Comparison of ENCODE assay signal across 1 cellular context in the genomic region with DNA sequence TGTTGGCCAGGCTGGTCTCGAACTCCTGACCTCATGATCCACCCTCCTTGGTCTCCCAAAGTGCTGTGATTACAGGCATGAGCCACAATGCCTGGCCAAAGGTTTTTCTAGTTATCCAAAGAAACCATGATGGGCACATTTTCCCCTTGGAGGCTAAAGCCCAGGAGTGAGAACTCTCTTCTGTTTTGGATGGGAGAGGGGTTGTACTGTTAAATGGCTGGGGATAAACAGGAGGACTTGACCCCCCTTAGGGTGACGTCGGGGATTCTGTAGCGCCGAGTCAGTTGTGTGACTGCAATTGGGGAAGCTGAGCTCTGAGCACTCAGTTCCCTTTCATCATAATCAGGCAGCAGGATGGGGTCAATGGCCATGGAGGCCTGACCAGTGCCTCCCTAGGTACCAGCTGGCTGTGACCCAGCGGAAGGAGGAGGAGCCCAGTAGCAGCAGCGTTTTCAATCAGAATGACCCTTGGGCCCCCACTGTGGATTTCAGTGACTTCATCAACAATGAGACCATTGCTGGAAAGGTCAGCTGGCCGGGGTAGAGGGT.
A peak's percentile ranks its signal among the peaks of the same experiment; 100 is the strongest.
TF ChIP-seq lines count a peak whose summit lies in the region.

No MANE protein-coding gene starts in this region.

TF ChIP-seq in HepG2, 621 proteins besides CTCF, POLR2A, EP300 and RAD21 (continued from another document and continues in another):
- TF ChIP-seq ZNF761 (CRISPR knock-in tag; conservative IDR thresholded peaks at IDR 0.05) = 0 out of 2 replicates have a peak, but pooled peaks have one; percentile 13
- TF ChIP-seq TARDBP (CRISPR knock-in tag; IDR thresholded peaks at IDR 0.05) = peak; percentile 80
- TF ChIP-seq ZNF772 (CRISPR knock-in tag; IDR thresholded peaks at IDR 0.05) = peak; percentile 56; the same call in 1 of the 2 replicates
- TF ChIP-seq, protein P1, sequence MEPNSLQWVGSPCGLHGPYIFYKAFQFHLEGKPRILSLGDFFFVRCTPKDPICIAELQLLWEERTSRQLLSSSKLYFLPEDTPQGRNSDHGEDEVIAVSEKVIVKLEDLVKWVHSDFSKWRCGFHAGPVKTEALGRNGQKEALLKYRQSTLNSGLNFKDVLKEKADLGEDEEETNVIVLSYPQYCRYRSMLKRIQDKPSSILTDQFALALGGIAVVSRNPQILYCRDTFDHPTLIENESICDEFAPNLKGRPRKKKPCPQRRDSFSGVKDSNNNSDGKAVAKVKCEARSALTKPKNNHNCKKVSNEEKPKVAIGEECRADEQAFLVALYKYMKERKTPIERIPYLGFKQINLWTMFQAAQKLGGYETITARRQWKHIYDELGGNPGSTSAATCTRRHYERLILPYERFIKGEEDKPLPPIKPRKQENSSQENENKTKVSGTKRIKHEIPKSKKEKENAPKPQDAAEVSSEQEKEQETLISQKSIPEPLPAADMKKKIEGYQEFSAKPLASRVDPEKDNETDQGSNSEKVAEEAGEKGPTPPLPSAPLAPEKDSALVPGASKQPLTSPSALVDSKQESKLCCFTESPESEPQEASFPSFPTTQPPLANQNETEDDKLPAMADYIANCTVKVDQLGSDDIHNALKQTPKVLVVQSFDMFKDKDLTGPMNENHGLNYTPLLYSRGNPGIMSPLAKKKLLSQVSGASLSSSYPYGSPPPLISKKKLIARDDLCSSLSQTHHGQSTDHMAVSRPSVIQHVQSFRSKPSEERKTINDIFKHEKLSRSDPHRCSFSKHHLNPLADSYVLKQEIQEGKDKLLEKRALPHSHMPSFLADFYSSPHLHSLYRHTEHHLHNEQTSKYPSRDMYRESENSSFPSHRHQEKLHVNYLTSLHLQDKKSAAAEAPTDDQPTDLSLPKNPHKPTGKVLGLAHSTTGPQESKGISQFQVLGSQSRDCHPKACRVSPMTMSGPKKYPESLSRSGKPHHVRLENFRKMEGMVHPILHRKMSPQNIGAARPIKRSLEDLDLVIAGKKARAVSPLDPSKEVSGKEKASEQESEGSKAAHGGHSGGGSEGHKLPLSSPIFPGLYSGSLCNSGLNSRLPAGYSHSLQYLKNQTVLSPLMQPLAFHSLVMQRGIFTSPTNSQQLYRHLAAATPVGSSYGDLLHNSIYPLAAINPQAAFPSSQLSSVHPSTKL (CRISPR knock-in tag; IDR thresholded peaks at IDR 0.05) = peak; percentile 71
- peak; percentile 66; the same call in 1 of the 2 replicates for TF ChIP-seq ADNP (CRISPR knock-in tag; IDR thresholded peaks at IDR 0.05)
- 0 out of 2 replicates have a peak, but pooled peaks have one; percentile 50 for TF ChIP-seq ISL2 (CRISPR knock-in tag; IDR thresholded peaks at IDR 0.05)
- peak; percentile 31; the same call in 1 of the 2 replicates for TF ChIP-seq IRF2 (CRISPR knock-in tag; IDR thresholded peaks at IDR 0.05)
- TF ChIP-seq EEA1 (CRISPR knock-in tag; IDR thresholded peaks at IDR 0.05; ENCODE audit: borderline replicate concordance) = no peak
- TF ChIP-seq HOXA3 (CRISPR knock-in tag; IDR thresholded peaks at IDR 0.05) = peak; percentile 76; the same call in 1 of the 2 replicates
- TF ChIP-seq, protein P2, sequence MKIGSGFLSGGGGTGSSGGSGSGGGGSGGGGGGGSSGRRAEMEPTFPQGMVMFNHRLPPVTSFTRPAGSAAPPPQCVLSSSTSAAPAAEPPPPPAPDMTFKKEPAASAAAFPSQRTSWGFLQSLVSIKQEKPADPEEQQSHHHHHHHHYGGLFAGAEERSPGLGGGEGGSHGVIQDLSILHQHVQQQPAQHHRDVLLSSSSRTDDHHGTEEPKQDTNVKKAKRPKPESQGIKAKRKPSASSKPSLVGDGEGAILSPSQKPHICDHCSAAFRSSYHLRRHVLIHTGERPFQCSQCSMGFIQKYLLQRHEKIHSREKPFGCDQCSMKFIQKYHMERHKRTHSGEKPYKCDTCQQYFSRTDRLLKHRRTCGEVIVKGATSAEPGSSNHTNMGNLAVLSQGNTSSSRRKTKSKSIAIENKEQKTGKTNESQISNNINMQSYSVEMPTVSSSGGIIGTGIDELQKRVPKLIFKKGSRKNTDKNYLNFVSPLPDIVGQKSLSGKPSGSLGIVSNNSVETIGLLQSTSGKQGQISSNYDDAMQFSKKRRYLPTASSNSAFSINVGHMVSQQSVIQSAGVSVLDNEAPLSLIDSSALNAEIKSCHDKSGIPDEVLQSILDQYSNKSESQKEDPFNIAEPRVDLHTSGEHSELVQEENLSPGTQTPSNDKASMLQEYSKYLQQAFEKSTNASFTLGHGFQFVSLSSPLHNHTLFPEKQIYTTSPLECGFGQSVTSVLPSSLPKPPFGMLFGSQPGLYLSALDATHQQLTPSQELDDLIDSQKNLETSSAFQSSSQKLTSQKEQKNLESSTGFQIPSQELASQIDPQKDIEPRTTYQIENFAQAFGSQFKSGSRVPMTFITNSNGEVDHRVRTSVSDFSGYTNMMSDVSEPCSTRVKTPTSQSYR (CRISPR knock-in tag; IDR thresholded peaks at IDR 0.05; ENCODE audit: borderline replicate concordance) = no peak
- TF ChIP-seq RBFOX2 (IDR thresholded peaks at IDR 0.05; ENCODE audit: low read depth, low read length) = no peak
- no peak for TF ChIP-seq HCFC1 (IDR thresholded peaks at IDR 0.05; ENCODE audit: low read depth, low read length)
- TF ChIP-seq TBX2 (CRISPR knock-in tag; IDR thresholded peaks at IDR 0.05; ENCODE audit: borderline replicate concordance) = peak; percentile 69
- TF ChIP-seq POLR2AphosphoS2 (IDR thresholded peaks at IDR 0.05; ENCODE audit: low read depth, low read length) = no peak
- TF ChIP-seq, protein P3, sequence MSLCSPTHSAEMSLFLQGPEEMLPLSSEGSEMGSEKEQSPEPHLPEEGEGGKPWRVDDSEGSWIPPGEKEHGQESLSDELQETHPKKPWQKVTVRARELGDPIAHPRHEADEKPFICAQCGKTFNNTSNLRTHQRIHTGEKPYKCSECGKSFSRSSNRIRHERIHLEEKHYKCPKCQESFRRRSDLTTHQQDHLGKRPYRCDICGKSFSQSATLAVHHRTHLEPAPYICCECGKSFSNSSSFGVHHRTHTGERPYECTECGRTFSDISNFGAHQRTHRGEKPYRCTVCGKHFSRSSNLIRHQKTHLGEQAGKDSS (CRISPR knock-in tag; IDR thresholded peaks at IDR 0.05; ENCODE audit: borderline replicate concordance, low read depth) = no peak; the same call in 1 of the 2 replicates
- TF ChIP-seq GFI1 (CRISPR knock-in tag; IDR thresholded peaks at IDR 0.05; ENCODE audit: borderline replicate concordance) = peak; percentile 85
- TF ChIP-seq, protein P4, sequence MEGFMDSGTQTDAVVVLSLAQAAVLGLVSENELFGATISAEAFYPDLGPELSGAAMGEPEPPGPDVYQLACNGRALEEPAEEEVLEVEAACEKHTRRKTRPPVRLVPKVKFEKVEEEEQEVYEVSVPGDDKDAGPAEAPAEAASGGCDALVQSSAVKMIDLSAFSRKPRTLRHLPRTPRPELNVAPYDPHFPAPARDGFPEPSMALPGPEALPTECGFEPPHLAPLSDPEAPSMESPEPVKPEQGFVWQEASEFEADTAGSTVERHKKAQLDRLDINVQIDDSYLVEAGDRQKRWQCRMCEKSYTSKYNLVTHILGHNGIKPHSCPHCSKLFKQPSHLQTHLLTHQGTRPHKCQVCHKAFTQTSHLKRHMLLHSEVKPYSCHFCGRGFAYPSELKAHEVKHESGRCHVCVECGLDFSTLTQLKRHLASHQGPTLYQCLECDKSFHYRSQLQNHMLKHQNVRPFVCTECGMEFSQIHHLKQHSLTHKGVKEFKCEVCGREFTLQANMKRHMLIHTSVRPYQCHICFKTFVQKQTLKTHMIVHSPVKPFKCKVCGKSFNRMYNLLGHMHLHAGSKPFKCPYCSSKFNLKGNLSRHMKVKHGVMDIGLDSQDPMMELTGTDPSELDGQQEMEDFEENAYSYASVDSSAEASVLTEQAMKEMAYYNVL (CRISPR knock-in tag; IDR thresholded peaks at IDR 0.05; ENCODE audit: borderline replicate concordance) = peak; percentile 66; the same call in 1 of the 2 replicates
- TF ChIP-seq NCOA1 (CRISPR knock-in tag; IDR thresholded peaks at IDR 0.05) = no peak
- TF ChIP-seq HDAC1 (CRISPR knock-in tag; IDR thresholded peaks at IDR 0.05) = peak; percentile 55; the same call in 1 of the 2 replicates
- TF ChIP-seq ZNF326 (CRISPR knock-in tag; IDR thresholded peaks at IDR 0.05; ENCODE audit: borderline replicate concordance) = no peak
- TF ChIP-seq, protein P5, sequence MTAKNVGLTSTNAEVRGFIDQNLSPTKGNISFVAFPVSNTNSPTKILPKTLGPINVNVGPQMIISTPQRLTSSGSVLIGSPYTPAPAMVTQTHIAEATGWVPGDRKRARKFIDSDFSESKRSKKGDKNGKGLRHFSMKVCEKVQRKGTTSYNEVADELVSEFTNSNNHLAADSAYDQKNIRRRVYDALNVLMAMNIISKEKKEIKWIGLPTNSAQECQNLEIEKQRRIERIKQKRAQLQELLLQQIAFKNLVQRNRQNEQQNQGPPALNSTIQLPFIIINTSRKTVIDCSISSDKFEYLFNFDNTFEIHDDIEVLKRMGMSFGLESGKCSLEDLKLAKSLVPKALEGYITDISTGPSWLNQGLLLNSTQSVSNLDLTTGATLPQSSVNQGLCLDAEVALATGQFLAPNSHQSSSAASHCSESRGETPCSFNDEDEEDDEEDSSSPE (CRISPR knock-in tag; IDR thresholded peaks at IDR 0.05) = peak; percentile 20; the same call in 1 of the 2 replicates
- TF ChIP-seq, protein P6, sequence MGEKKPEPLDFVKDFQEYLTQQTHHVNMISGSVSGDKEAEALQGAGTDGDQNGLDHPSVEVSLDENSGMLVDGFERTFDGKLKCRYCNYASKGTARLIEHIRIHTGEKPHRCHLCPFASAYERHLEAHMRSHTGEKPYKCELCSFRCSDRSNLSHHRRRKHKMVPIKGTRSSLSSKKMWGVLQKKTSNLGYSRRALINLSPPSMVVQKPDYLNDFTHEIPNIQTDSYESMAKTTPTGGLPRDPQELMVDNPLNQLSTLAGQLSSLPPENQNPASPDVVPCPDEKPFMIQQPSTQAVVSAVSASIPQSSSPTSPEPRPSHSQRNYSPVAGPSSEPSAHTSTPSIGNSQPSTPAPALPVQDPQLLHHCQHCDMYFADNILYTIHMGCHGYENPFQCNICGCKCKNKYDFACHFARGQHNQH (CRISPR knock-in tag; IDR thresholded peaks at IDR 0.05) = 0 out of 2 replicates have a peak, but pooled peaks have one; percentile 60
- TF ChIP-seq TOPORS (CRISPR knock-in tag; IDR thresholded peaks at IDR 0.05) = peak; percentile 72; the same call in 1 of the 2 replicates
- peak; percentile 90 for TF ChIP-seq NR2F6 (IDR thresholded peaks at IDR 0.05)
- TF ChIP-seq NR2F6 (CRISPR knock-in tag; IDR thresholded peaks at IDR 0.05) = peak; percentile 92
- TF ChIP-seq ZNF556 (CRISPR knock-in tag; IDR thresholded peaks at IDR 0.05; ENCODE audit: borderline replicate concordance) = no peak; the same call in 1 of the 2 replicates
- TF ChIP-seq REPIN1 (CRISPR knock-in tag; IDR thresholded peaks at IDR 0.05; ENCODE audit: borderline replicate concordance, low read depth) = 0 out of 2 replicates have a peak, but pooled peaks have one; percentile 67
- peak; percentile 43; the same call in 1 of the 2 replicates for TF ChIP-seq TSC22D2 (CRISPR knock-in tag; IDR thresholded peaks at IDR 0.05; ENCODE audit: borderline replicate concordance)
- 0 out of 2 replicates have a peak, but pooled peaks have one; percentile 31 for TF ChIP-seq BORCS8-MEF2B (CRISPR knock-in tag; IDR thresholded peaks at IDR 0.05)
- peak; percentile 71 for TF ChIP-seq XRCC5 (optimal IDR thresholded peaks at IDR 0.05; ENCODE audit: low read length)
- TF ChIP-seq, protein P7, sequence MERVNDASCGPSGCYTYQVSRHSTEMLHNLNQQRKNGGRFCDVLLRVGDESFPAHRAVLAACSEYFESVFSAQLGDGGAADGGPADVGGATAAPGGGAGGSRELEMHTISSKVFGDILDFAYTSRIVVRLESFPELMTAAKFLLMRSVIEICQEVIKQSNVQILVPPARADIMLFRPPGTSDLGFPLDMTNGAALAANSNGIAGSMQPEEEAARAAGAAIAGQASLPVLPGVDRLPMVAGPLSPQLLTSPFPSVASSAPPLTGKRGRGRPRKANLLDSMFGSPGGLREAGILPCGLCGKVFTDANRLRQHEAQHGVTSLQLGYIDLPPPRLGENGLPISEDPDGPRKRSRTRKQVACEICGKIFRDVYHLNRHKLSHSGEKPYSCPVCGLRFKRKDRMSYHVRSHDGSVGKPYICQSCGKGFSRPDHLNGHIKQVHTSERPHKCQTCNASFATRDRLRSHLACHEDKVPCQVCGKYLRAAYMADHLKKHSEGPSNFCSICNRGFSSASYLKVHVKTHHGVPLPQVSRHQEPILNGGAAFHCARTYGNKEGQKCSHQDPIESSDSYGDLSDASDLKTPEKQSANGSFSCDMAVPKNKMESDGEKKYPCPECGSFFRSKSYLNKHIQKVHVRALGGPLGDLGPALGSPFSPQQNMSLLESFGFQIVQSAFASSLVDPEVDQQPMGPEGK (CRISPR knock-in tag; IDR thresholded peaks at IDR 0.05) = peak; percentile 79
- TF ChIP-seq, protein P8, sequence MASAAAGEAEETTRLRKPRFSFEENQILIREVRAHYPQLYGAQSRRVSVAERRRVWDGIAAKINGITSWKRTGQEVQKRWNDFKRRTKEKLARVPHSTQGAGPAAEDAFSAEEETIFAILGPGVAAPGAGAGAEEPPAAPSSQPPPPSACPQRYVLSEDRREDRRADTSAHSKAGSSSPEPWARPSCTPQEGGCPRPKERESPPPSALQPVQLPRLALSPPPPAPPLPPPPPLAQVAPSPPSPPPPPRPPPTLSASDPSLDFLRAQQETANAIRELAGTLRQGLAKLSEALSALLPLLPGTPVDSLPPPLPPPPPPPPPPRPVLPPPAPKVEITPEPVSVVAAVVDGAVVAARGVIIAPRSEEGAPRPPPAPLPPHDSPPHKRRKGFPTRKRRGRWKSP (CRISPR knock-in tag; IDR thresholded peaks at IDR 0.05) = 0 out of 2 replicates have a peak, but pooled peaks have one; percentile 30
- no peak for TF ChIP-seq ETV6 (CRISPR knock-in tag; conservative IDR thresholded peaks at IDR 0.05)
- 0 out of 2 replicates have a peak, but pooled peaks have one; percentile 6 for TF ChIP-seq ZNF121 (CRISPR knock-in tag; IDR thresholded peaks at IDR 0.05)
- TF ChIP-seq, protein P9, sequence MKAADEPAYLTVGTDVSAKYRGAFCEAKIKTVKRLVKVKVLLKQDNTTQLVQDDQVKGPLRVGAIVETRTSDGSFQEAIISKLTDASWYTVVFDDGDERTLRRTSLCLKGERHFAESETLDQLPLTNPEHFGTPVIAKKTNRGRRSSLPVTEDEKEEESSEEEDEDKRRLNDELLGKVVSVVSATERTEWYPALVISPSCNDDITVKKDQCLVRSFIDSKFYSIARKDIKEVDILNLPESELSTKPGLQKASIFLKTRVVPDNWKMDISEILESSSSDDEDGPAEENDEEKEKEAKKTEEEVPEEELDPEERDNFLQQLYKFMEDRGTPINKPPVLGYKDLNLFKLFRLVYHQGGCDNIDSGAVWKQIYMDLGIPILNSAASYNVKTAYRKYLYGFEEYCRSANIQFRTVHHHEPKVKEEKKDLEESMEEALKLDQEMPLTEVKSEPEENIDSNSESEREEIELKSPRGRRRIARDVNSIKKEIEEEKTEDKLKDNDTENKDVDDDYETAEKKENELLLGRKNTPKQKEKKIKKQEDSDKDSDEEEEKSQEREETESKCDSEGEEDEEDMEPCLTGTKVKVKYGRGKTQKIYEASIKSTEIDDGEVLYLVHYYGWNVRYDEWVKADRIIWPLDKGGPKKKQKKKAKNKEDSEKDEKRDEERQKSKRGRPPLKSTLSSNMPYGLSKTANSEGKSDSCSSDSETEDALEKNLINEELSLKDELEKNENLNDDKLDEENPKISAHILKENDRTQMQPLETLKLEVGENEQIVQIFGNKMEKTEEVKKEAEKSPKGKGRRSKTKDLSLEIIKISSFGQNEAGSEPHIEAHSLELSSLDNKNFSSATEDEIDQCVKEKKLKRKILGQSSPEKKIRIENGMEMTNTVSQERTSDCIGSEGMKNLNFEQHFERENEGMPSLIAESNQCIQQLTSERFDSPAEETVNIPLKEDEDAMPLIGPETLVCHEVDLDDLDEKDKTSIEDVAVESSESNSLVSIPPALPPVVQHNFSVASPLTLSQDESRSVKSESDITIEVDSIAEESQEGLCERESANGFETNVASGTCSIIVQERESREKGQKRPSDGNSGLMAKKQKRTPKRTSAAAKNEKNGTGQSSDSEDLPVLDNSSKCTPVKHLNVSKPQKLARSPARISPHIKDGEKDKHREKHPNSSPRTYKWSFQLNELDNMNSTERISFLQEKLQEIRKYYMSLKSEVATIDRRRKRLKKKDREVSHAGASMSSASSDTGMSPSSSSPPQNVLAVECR (CRISPR knock-in tag; IDR thresholded peaks at IDR 0.05; ENCODE audit: borderline replicate concordance) = peak; percentile 51; the same call in 1 of the 2 replicates
- peak; percentile 35; the same call in 1 of the 2 replicates for TF ChIP-seq ZBTB21 (CRISPR knock-in tag; IDR thresholded peaks at IDR 0.05)
